Comparison of ENCODE assay signal across 12 cellular contexts in genomic region chr1:31482478-31483011, GRCh38.
A peak's percentile ranks its signal among the peaks of the same experiment; 100 is the strongest.
DNase-seq lines count a peak whose midpoint lies in the region; ATAC-seq, FAIRE-seq and TF ChIP-seq lines count a peak whose summit lies in the region.
"Had no signal": no experiment of that assay in that cellular context is flagged by ENCODE, and none has a peak within 500 bp of the region (broad histone marks: within the 10 kb centered on the region; RNA-seq: fewer than 3 reads in every experiment).

No MANE protein-coding gene starts in this region.

- no peaks in the 10 kb centered on the region for H3K27me3 ChIP-seq in colonic mucosa
- H3K27me3 ChIP-seq: MG63 had no signal

- no peaks in the 10 kb centered on the region for H3K4me1 ChIP-seq in colonic mucosa

- peak overlapping the region; percentile 35 to 47 for H3K9ac ChIP-seq in colonic mucosa (ENCODE audit: low read depth in 2 of 2, low read length in 2 of 2)

- peaks cover 4% of the 10 kb centered on the region for H3K4me1 Mint-ChIP-seq in progenitor cell of endocrine pancreas (ENCODE audit: low read depth)

- H3K4me3 Mint-ChIP-seq in progenitor cell of endocrine pancreas (ENCODE audit: low read depth): no peak overlapping the region
- H3K4me3 Mint-ChIP-seq: naive thymus-derived CD4-positive, alpha-beta T cell had no signal

- H3K36me3 Mint-ChIP-seq in progenitor cell of endocrine pancreas (ENCODE audit: insufficient read depth): no peaks in the 10 kb centered on the region

- ATAC-seq in GM18907 (IDR thresholded peaks at IDR 0.05; ENCODE audit: unreplicated experiment): peak; percentile 40
- ATAC-seq in HG03196 (IDR thresholded peaks at IDR 0.05; ENCODE audit: unreplicated experiment): peak; percentile 25
- ATAC-seq in GM21529 (IDR thresholded peaks at IDR 0.05; ENCODE audit: unreplicated experiment): no peak

- DNase-seq in colonic mucosa (peak; percentile 53), HTR-8/SVneo (ENCODE audit: insufficient read length, low spot score) (no peak), progenitor cell of endocrine pancreas (ENCODE audit: low spot score, unreplicated experiment) (no peak), DMS53 treated with DMSO at 0.1 percent for 48 hours (lab: John Stamatoyannopoulos, UW; ENCODE audit: unreplicated experiment) (no peak)
- DNase-seq: MG63; naive thymus-derived CD4-positive, alpha-beta T cell; stimulated activated CD4-positive, alpha-beta T cell treated with anti-CD3 and anti-CD28 coated beads, Interleukin-4, amount 100 ng/mL, for 1 hour had no signal

- H3K9me3 ChIP-seq in colonic mucosa: no peaks in the 10 kb centered on the region

- no peak for TF ChIP-seq CTCF in colonic mucosa (IDR thresholded peaks at IDR 0.05)
- TF ChIP-seq CTCF in progenitor cell of endocrine pancreas (IDR thresholded peaks at IDR 0.05; ENCODE audit: unreplicated experiment): no peak

- no peak for FAIRE-seq in HTR-8/SVneo (lab: Jason Lieb, UNC)

- no peak overlapping the region for H3K4me3 ChIP-seq in colonic mucosa
- H3K4me3 ChIP-seq in skin epidermis: no peak overlapping the region
- H3K4me3 ChIP-seq: MG63 had no signal

- H3K27ac Mint-ChIP-seq in progenitor cell of endocrine pancreas: no peak overlapping the region

- H3K36me3 ChIP-seq in colonic mucosa: no peaks in the 10 kb centered on the region
- H3K36me3 ChIP-seq: MG63 had no signal

- peak overlapping the region; percentile 75 for H3K27ac ChIP-seq in colonic mucosa
- H3K27ac ChIP-seq in skin epidermis: peak overlapping the region in 11 of 21 experiments; percentile 0 to 67 (median 32)
- H3K27ac ChIP-seq: VCaP had no signal

- no peaks in the 10 kb centered on the region for H3K27me3 Mint-ChIP-seq in progenitor cell of endocrine pancreas

- intact Hi-C loops in colonic mucosa (cut with DNase I): no loop called here

- H3K9me3 Mint-ChIP-seq in progenitor cell of endocrine pancreas (ENCODE audit: low read depth): peaks cover 17% of the 10 kb centered on the region
